16 cellular contexts compared by ENCODE assay signal in genomic region chr12:50603817-50604639, GRCh38.
A peak's percentile ranks its signal among the peaks of the same experiment; 100 is the strongest.
DNase-seq lines count a peak whose midpoint lies in the region; ATAC-seq and TF ChIP-seq lines count a peak whose summit lies in the region.
"Had no signal": no experiment of that assay in that cellular context is flagged by ENCODE, and none has a peak within 500 bp of the region (broad histone marks: within the 10 kb centered on the region; RNA-seq: fewer than 3 reads in every experiment).

No MANE protein-coding gene starts in this region.

- H3K9me3 Mint-ChIP-seq in osteocyte (ENCODE audit: unreplicated experiment) = no peaks in the 10 kb centered on the region
- H3K9me3 Mint-ChIP-seq in activated T-helper 17 cell treated with anti-CD3 and anti-CD28 coated beads, Interleukin-2, amount 50 U/mL, for 72 hours = no peaks in the 10 kb centered on the region
- H3K9me3 Mint-ChIP-seq: activated CD8-positive, alpha-beta T cell treated with anti-CD3 and anti-CD28 coated beads for 36 hours; neural crest cell had no signal

- TF ChIP-seq CTCF in astrocyte of the cerebellum (IDR thresholded peaks at IDR 0.05; ENCODE audit: low read depth, low read length, missing control alignments) (no peak), fibroblast of villous mesenchyme (IDR thresholded peaks at IDR 0.05; ENCODE audit: insufficient read depth, low read depth, low read length) (no peak), osteocyte (IDR thresholded peaks at IDR 0.05) (no peak)

- in situ Hi-C loops in astrocyte of the cerebellum (cut with HindIII; ENCODE audit: low sequenced_read_pairs) = no loop called here

- ATAC-seq in activated T-helper 17 cell treated with anti-CD3 and anti-CD28 coated beads, Interleukin-2, amount 50 U/mL, for 72 hours (replicated peaks) = no peak
- ATAC-seq: activated CD8-positive, alpha-beta T cell treated with anti-CD3 and anti-CD28 coated beads for 36 hours had no signal

- peaks cover 25% of the 10 kb centered on the region for H3K4me1 Mint-ChIP-seq in osteocyte (ENCODE audit: unreplicated experiment)
- peaks cover 8% of the 10 kb centered on the region for H3K4me1 Mint-ChIP-seq in activated T-helper 17 cell treated with anti-CD3 and anti-CD28 coated beads, Interleukin-2, amount 50 U/mL, for 72 hours

- no peaks in the 10 kb centered on the region for H3K27me3 Mint-ChIP-seq in osteocyte (ENCODE audit: unreplicated experiment)
- no peaks in the 10 kb centered on the region for H3K27me3 Mint-ChIP-seq in activated T-helper 17 cell treated with anti-CD3 and anti-CD28 coated beads, Interleukin-2, amount 50 U/mL, for 72 hours
- H3K27me3 Mint-ChIP-seq: activated CD8-positive, alpha-beta T cell treated with anti-CD3 and anti-CD28 coated beads for 36 hours had no signal

- H3K4me3 Mint-ChIP-seq in osteocyte (ENCODE audit: unreplicated experiment) = no peak overlapping the region
- no peak overlapping the region for H3K4me3 Mint-ChIP-seq in activated T-helper 17 cell treated with anti-CD3 and anti-CD28 coated beads, Interleukin-2, amount 50 U/mL, for 72 hours
- H3K4me3 Mint-ChIP-seq: activated CD8-positive, alpha-beta T cell treated with anti-CD3 and anti-CD28 coated beads for 36 hours; neural crest cell had no signal

- DNase-seq in AG20443 (ENCODE audit: low spot score) (peak; percentile 76), astrocyte of the cerebellum (ENCODE audit: low read depth) (peak; percentile 71), fibroblast of villous mesenchyme (ENCODE audit: low read depth) (peak; percentile 63), osteocyte (ENCODE audit: extremely low spot score, unreplicated experiment) (no peak), T-helper 1 cell (no peak)
- no peak for DNase-seq in stimulated activated CD4-positive, alpha-beta T cell treated with anti-CD3 and anti-CD28 coated beads, Interleukin-12 subunit alpha, Interleukin-12 subunit beta, amount 100 ng/mL, for 4 hours
- no peak for DNase-seq in activated CD4-positive, alpha-beta T cell treated with anti-CD3 and anti-CD28 coated beads for 48 hours
- DNase-seq: activated CD8-positive, alpha-beta T cell treated with anti-CD3 and anti-CD28 coated beads for 36 hours; activated gamma-delta T cell treated with Interleukin-2 at 50 U/mL for 16 hours; AML-193; colonic mucosa; DMS79 treated with DMSO at 0.1 percent for 48 hours; PC-9 had no signal

- peak overlapping the region; percentile 70 for H3K27ac Mint-ChIP-seq in osteocyte (ENCODE audit: unreplicated experiment)
- no peak overlapping the region for H3K27ac Mint-ChIP-seq in activated T-helper 17 cell treated with anti-CD3 and anti-CD28 coated beads, Interleukin-2, amount 50 U/mL, for 72 hours
- H3K27ac Mint-ChIP-seq: activated CD8-positive, alpha-beta T cell treated with anti-CD3 and anti-CD28 coated beads for 36 hours had no signal

- no peak overlapping the region for H3K4me3 ChIP-seq in astrocyte of the cerebellum (ENCODE audit: low read depth, low read length)
- H3K4me3 ChIP-seq in fibroblast of villous mesenchyme (ENCODE audit: low read depth, low read length) = no peak overlapping the region
- H3K4me3 ChIP-seq: colonic mucosa, PC-9, uterus had no signal

- H3K36me3 Mint-ChIP-seq in osteocyte (ENCODE audit: unreplicated experiment) = peaks cover 5% of the 10 kb centered on the region
- no peaks in the 10 kb centered on the region for H3K36me3 Mint-ChIP-seq in activated T-helper 17 cell treated with anti-CD3 and anti-CD28 coated beads, Interleukin-2, amount 50 U/mL, for 72 hours (ENCODE audit: low read depth)

Comparison
In these comparisons a context has a peak if more than half of its experiments do, and no peak if none do; other contexts are left out.
1. DNase-seq: peak in AG20443 (single experiment), astrocyte of the cerebellum (single experiment) and fibroblast of villous mesenchyme (single experiment); none in osteocyte (single experiment), stimulated activated CD4-positive, alpha-beta T cell treated with anti-CD3 and anti-CD28 coated beads, Interleukin-12 subunit alpha, Interleukin-12 subunit beta, amount 100 ng/mL, for 4 hours (single experiment), T-helper 1 cell (0 of 5) and activated CD4-positive, alpha-beta T cell treated with anti-CD3 and anti-CD28 coated beads for 48 hours (single experiment).